In the genomic region with DNA sequence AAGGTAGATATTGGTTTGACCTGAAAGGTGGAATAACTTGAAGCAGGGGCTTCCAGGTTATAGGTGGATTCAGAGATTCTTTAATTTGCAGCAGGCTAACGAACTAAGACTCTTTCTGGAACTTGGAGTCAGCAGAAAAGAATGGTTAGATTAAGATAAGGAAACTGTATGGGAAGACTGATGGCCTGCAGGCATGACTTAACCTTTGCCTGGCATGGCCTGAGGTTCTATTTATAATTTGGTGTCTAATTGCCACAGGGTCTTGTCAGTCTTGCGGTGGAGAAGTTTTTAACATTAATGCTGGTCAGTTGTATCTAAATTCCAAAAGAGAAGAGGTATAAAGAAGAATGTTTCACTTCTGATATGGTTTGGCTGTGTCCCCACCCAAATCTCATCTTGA, we compare ENCODE assay signal across 23 cellular contexts.
"Had no signal": no experiment of that assay in that cellular context is flagged by ENCODE, and none has a peak within 500 bp of the region (broad histone marks: within the 10 kb centered on the region; RNA-seq: fewer than 3 reads in every experiment).

No MANE protein-coding gene starts in this region.

- H3K27me3 ChIP-seq: colonic mucosa, esophagus muscularis mucosa, esophagus squamous epithelium, foreskin keratinocyte, gastrocnemius medialis, gastroesophageal sphincter, heart left ventricle, heart right ventricle had no signal

- H3K4me3 ChIP-seq: colonic mucosa, coronary artery, dorsolateral prefrontal cortex, esophagus muscularis mucosa, esophagus squamous epithelium, gastrocnemius medialis, gastroesophageal sphincter, heart left ventricle, heart right ventricle had no signal

- H3K4me1 ChIP-seq: colonic mucosa, esophagus muscularis mucosa, esophagus squamous epithelium, foreskin keratinocyte, gastrocnemius medialis, gastroesophageal sphincter, heart left ventricle, heart right ventricle had no signal

- H3K36me3 ChIP-seq: colonic mucosa, esophagus muscularis mucosa, esophagus squamous epithelium, gastrocnemius medialis, gastroesophageal sphincter, heart left ventricle, heart right ventricle had no signal

- H3K27ac ChIP-seq: colonic mucosa, coronary artery, dorsolateral prefrontal cortex, epithelial cell of prostate, esophagus muscularis mucosa, esophagus squamous epithelium, foreskin keratinocyte, gastrocnemius medialis, gastroesophageal sphincter, heart left ventricle, heart right ventricle had no signal

- DNase-seq: colonic mucosa; cortex of kidney; dermis blood vessel endothelial cell; dorsolateral prefrontal cortex; effector CD4-positive, alpha-beta T cell; effector CD8-positive, alpha-beta T cell; effector memory CD4-positive, alpha-beta T cell; effector memory CD8-positive, alpha-beta T cell; endodermal cell; esophagus squamous epithelium; foreskin fibroblast; foreskin keratinocyte; foreskin melanocyte; gastrocnemius medialis; glutamatergic neuron; head of caudate nucleus; heart left ventricle; heart right ventricle had no signal

- H3K9me3 ChIP-seq: colonic mucosa, esophagus muscularis mucosa, esophagus squamous epithelium, gastrocnemius medialis, gastroesophageal sphincter had no signal

- ATAC-seq: effector memory CD8-positive, alpha-beta T cell; esophagus mucosa; foreskin keratinocyte; gastrocnemius medialis; gastroesophageal sphincter; heart left ventricle; heart right ventricle had no signal
